Comparison of ENCODE assay signal across 9 cellular contexts in genomic region chr1:211515090-211516023, GRCh38. TPM values are rescaled to one million over a fixed set of nuclear protein-coding genes. Genes with fewer than 3 reads are reported as not detected.
A peak's percentile ranks its signal among the peaks of the same experiment; 100 is the strongest.
DNase-seq lines count a peak whose midpoint lies in the region; ATAC-seq and TF ChIP-seq lines count a peak whose summit lies in the region.
"Had no signal": no experiment of that assay in that cellular context is flagged by ENCODE, and none has a peak within 500 bp of the region (broad histone marks: within the 10 kb centered on the region; RNA-seq: fewer than 3 reads in every experiment).

No MANE protein-coding gene starts in this region.

- H4K20me1 ChIP-seq in OCI-LY7 (ENCODE audit: insufficient read depth, low read length) = no peaks in the 10 kb centered on the region

- BruUV-seq in Caco-2 (replicated peaks; lab: Mats Ljungman, UMichigan) (no TSS peak), OCI-LY7 (replicated peaks; lab: Mats Ljungman, UMichigan) (no TSS peak)

- no peaks in the 10 kb centered on the region for H3K36me3 Mint-ChIP-seq in Caco-2 (ENCODE audit: insufficient read depth, unreplicated experiment)
- H3K36me3 Mint-ChIP-seq in naive thymus-derived CD8-positive, alpha-beta T cell = no peaks in the 10 kb centered on the region
- no peaks in the 10 kb centered on the region for H3K36me3 Mint-ChIP-seq in stimulated activated memory B cell treated with anti-CD40 and anti-IgM and Interleukin-4, amounts not matched to agents 10 μg/mL and 1 μg/mL and 100 μg/mL, for 72 hours

- no peaks in the 10 kb centered on the region for H3K9me2 ChIP-seq in OCI-LY7 (ENCODE audit: insufficient read depth, low read length)

- DNase-seq in Caco-2 = peak; percentile 92 to 93
- peak; percentile 71 for DNase-seq in HS-5 (ENCODE audit: low read depth)
- DNase-seq in OCI-LY7 (ENCODE audit: low spot score) = peak; percentile 77
- DNase-seq in activated T-cell treated with anti-CD3 and anti-CD28 coated beads for 48 hours (ENCODE audit: low read depth) = peak; percentile 87
- no peak for DNase-seq in esophagus muscularis mucosa (ENCODE audit: extremely low spot score)
- peak; percentile 48 to 82 (median 78) for DNase-seq in naive thymus-derived CD8-positive, alpha-beta T cell

- intact Hi-C loops in Caco-2 (cut with micrococcal nuclease; ENCODE audit: unreplicated experiment) (loop anchor here (1.0 to 5.0 kb wide), 5 partner anchors 37 to 140 kb away; partner anchors contain the start of gene SLC30A1), OCI-LY7 (cut with micrococcal nuclease; ENCODE audit: unreplicated experiment) (loop anchor here (2.0 to 5.0 kb wide), 3 partner anchors 63 to 1183 kb away; partner anchors contain the start of gene SLC30A1), esophagus muscularis mucosa (cut with DNase I) (loop anchor here (2.0 kb wide), 1 partner anchor 139 kb away; no protein-coding TSS in a partner anchor)

- H3K27ac ChIP-seq in OCI-LY7 (ENCODE audit: low read depth, low read length, poor library complexity, severe bottlenecking) (no peak overlapping the region), esophagus muscularis mucosa (replicated peaks in 1 of 4) (peak overlapping the region in 2 of 4 donors; percentile 46 to 50)

- H3K4me3 ChIP-seq in Caco-2 (ENCODE audit: low read depth, low read length) (peak overlapping the region; percentile 28), OCI-LY7 (ENCODE audit: low read depth, low read length, poor library complexity, severe bottlenecking) (peak overlapping the region; percentile 17), esophagus muscularis mucosa (peak overlapping the region; percentile 44 to 61 (median 46))

- H3K27me3 ChIP-seq in Caco-2 (replicated peaks; ENCODE audit: control insufficient read depth, insufficient read depth, low read length) (no peaks in the 10 kb centered on the region), esophagus muscularis mucosa (no peaks in the 10 kb centered on the region)

- H3K4me1 Mint-ChIP-seq in Caco-2 (ENCODE audit: low read depth, unreplicated experiment) = peaks cover 20% of the 10 kb centered on the region
- peaks cover 10 to 31% (median 20%) of the 10 kb centered on the region in 4 donors for H3K4me1 Mint-ChIP-seq in naive thymus-derived CD8-positive, alpha-beta T cell
- H3K4me1 Mint-ChIP-seq in stimulated activated memory B cell treated with anti-CD40 and anti-IgM and Interleukin-4, amounts not matched to agents 10 μg/mL and 1 μg/mL and 100 μg/mL, for 72 hours = peaks cover 53% of the 10 kb centered on the region

- peak overlapping the region; percentile 70 for H3K4me2 ChIP-seq in OCI-LY7 (ENCODE audit: low read length)

- no peak for TF ChIP-seq POLR2A in esophagus muscularis mucosa (IDR thresholded peaks at IDR 0.05; ENCODE audit: low read depth)

- H3K79me2 ChIP-seq in OCI-LY7 (ENCODE audit: insufficient read depth, low read depth, low read length) = no peaks in the 10 kb centered on the region

- 52% methylated on average over 24 of the region's 73 CpGs for WGBS in esophagus muscularis mucosa

- peak; percentile 40 for ATAC-seq in GM21360 (IDR thresholded peaks at IDR 0.05; ENCODE audit: unreplicated experiment)
- peak; percentile 85 to 87 for ATAC-seq in naive thymus-derived CD8-positive, alpha-beta T cell
- ATAC-seq in stimulated activated memory B cell treated with anti-CD40 and anti-IgM and Interleukin-4, amounts not matched to agents 10 μg/mL and 1 μg/mL and 100 μg/mL, for 72 hours = peak; percentile 83

- no peaks in the 10 kb centered on the region for H3K9me3 Mint-ChIP-seq in Caco-2 (ENCODE audit: unreplicated experiment)
- H3K9me3 Mint-ChIP-seq in naive thymus-derived CD8-positive, alpha-beta T cell = no peaks in the 10 kb centered on the region
- no peaks in the 10 kb centered on the region for H3K9me3 Mint-ChIP-seq in stimulated activated memory B cell treated with anti-CD40 and anti-IgM and Interleukin-4, amounts not matched to agents 10 μg/mL and 1 μg/mL and 100 μg/mL, for 72 hours

- H3K9me3 ChIP-seq in Caco-2 (no peaks in the 10 kb centered on the region), OCI-LY7 (ENCODE audit: low read length) (no peaks in the 10 kb centered on the region), esophagus muscularis mucosa (no peaks in the 10 kb centered on the region)

- TF ChIP-seq EP300 in esophagus muscularis mucosa (IDR thresholded peaks at IDR 0.05) = no peak

- TF ChIP-seq CTCF in Caco-2 (IDR thresholded peaks at IDR 0.05; ENCODE audit: insufficient read depth in 1 of 2, low read depth in 1 of 2, low read length in 1 of 2, severe bottlenecking in 1 of 2, unreplicated experiment in 1 of 2) (peak; percentile 59 to 83), OCI-LY7 (conservative IDR thresholded peaks at IDR 0.05; ENCODE audit: low read length) (peak; percentile 84), esophagus muscularis mucosa (IDR thresholded peaks at IDR 0.05) (peak; percentile 90 to 99 (median 91))

- POLR2A ChIA-PET in Caco-2 (lab: Charles Lee) (interaction anchor here (0.6 kb wide), 2 partner anchors 134 to 174 kb away, joined by 3 to 5 read pairs; no protein-coding TSS in a partner anchor), OCI-LY7 (lab: Charles Lee) (interaction anchor here (0.6 to 0.7 kb wide), 2 partner anchors 303 to 336 kb away, joined by 3 read pairs; no protein-coding TSS in a partner anchor)
- POLR2A ChIA-PET in naive thymus-derived CD8-positive, alpha-beta T cell (lab: Charles Lee) = interaction anchor here (0.8 to 1.1 kb wide), 2 partner anchors 64 to 189 kb away, joined by 3 read pairs; partner anchors contain the start of genes SLC30A1 and TRAF5

- CTCF ChIA-PET in Caco-2 (lab: Charles Lee) = interaction anchor here (0.5 to 4.2 kb wide), 23 partner anchors 27 to 382 kb away, joined by 3 to 20 read pairs (median 4); partner anchors contain the start of genes RCOR3 and SLC30A1
- CTCF ChIA-PET in OCI-LY7 (lab: Charles Lee; ENCODE audit: unreplicated experiment) = interaction anchor here (0.5 to 1.3 kb wide), 5 partner anchors 10 to 318 kb away, joined by 3 to 5 read pairs (median 4); partner anchors contain the start of gene TRAF5

- peaks cover 36% of the 10 kb centered on the region for H3K4me1 ChIP-seq in Caco-2
- H3K4me1 ChIP-seq in OCI-LY7 (ENCODE audit: insufficient read depth, low read length, poor library complexity, severe bottlenecking) = peaks cover 52% of the 10 kb centered on the region
- H3K4me1 ChIP-seq in esophagus muscularis mucosa = peaks cover 10 to 22% (median 18%) of the 10 kb centered on the region in 4 donors

- H3K4me3 Mint-ChIP-seq in Caco-2 (ENCODE audit: unreplicated experiment) = peak overlapping the region; percentile 70
- H3K4me3 Mint-ChIP-seq in naive thymus-derived CD8-positive, alpha-beta T cell = peak overlapping the region; percentile 51 to 82 (median 72)
- H3K4me3 Mint-ChIP-seq in stimulated activated memory B cell treated with anti-CD40 and anti-IgM and Interleukin-4, amounts not matched to agents 10 μg/mL and 1 μg/mL and 100 μg/mL, for 72 hours = peak overlapping the region; percentile 64

- peaks cover 8% of the 10 kb centered on the region for H3K27me3 Mint-ChIP-seq in Caco-2 (ENCODE audit: insufficient read depth, unreplicated experiment)
- H3K27me3 Mint-ChIP-seq in naive thymus-derived CD8-positive, alpha-beta T cell = peaks cover 0 to 6% (median 4%) of the 10 kb centered on the region in 5 donors
- peaks cover 7% of the 10 kb centered on the region for H3K27me3 Mint-ChIP-seq in stimulated activated memory B cell treated with anti-CD40 and anti-IgM and Interleukin-4, amounts not matched to agents 10 μg/mL and 1 μg/mL and 100 μg/mL, for 72 hours

- H3K36me3 ChIP-seq in Caco-2 (ENCODE audit: control insufficient read depth, insufficient read depth, low read length) (no peaks in the 10 kb centered on the region), OCI-LY7 (ENCODE audit: insufficient read depth, low read length) (no peaks in the 10 kb centered on the region), esophagus muscularis mucosa (no peaks in the 10 kb centered on the region)

- H3K27ac Mint-ChIP-seq in Caco-2 (ENCODE audit: unreplicated experiment) = peak overlapping the region; percentile 12
- no peak overlapping the region for H3K27ac Mint-ChIP-seq in naive thymus-derived CD8-positive, alpha-beta T cell
- peak overlapping the region; percentile 28 for H3K27ac Mint-ChIP-seq in stimulated activated memory B cell treated with anti-CD40 and anti-IgM and Interleukin-4, amounts not matched to agents 10 μg/mL and 1 μg/mL and 100 μg/mL, for 72 hours

- peak overlapping the region; percentile 90 for H2AFZ ChIP-seq in OCI-LY7 (ENCODE audit: low read length)

RNA-seq across cellular contexts. Expression of gene RD3, which starts 23.4 kb away (rescaled TPM):
- not detected in 2 replicates for total RNA-seq in Caco-2 (2022)
- not detected in 2 replicates for total RNA-seq in OCI-LY7 (2014; rRNA removed; shearing (Covaris generic))
- not detected in 2 replicates for total RNA-seq in OCI-LY7 (2022)
- total RNA-seq in esophagus muscularis mucosa = under 1 TPM; 0.19 to 0.98 (median 0.75) TPM
- not detected for total RNA-seq in naive thymus-derived CD8-positive, alpha-beta T cell
- not detected for polyA plus RNA-seq in naive thymus-derived CD8-positive, alpha-beta T cell
- total RNA-seq: temporal lobe had no signal

Comparison
In these comparisons a context has a peak if more than half of its experiments do, and no peak if none do; other contexts are left out.
1. H3K27ac Mint-ChIP-seq: peak in Caco-2 (single experiment) and stimulated activated memory B cell treated with anti-CD40 and anti-IgM and Interleukin-4, amounts not matched to agents 10 μg/mL and 1 μg/mL and 100 μg/mL, for 72 hours (single experiment); none in naive thymus-derived CD8-positive, alpha-beta T cell (0 of 10).
2. Peak in every context shown above with its lines, with median percentiles within 50 percentile points of each other: H3K4me3 ChIP-seq, H3K4me3 Mint-ChIP-seq, CTCF ChIP-seq and ATAC-seq.